ENCODE assay signal across 8 cellular contexts in the genomic region with DNA sequence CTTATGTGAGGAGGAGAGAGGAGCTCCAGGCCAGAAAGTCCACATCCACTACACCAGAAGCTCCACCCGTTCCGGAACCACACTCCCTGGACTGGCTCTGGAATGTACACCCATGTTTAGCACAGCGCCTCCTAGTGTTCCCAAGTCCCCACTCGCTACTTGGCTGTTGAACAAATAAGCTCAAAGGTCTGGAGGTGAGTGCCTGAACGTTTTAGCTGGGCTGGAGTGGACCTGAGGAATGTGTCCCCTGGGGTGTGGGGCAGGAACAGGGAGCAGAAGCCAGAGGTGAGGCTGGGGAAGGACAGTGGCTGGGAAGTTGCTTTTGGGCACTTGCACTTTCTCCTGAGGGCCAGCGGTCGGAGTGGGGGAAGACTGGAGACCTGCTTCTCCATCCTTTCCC.
DNase-seq lines count a peak whose midpoint lies in the region; ATAC-seq and TF ChIP-seq lines count a peak whose summit lies in the region.

No MANE protein-coding gene starts in this region.

- H3K9me2 ChIP-seq in HCT116 (ENCODE audit: insufficient read depth), result no peaks in the 10 kb centered on the region

- no peak overlapping the region for H3K4me2 ChIP-seq in HCT116 (ENCODE audit: low read length)

- H3K4me1 Mint-ChIP-seq in activated naive CD8-positive, alpha-beta T cell treated with anti-CD3 and anti-CD28 coated beads, Interleukin-2, amount 50 U/mL, for 24 hours, result no peaks in the 10 kb centered on the region

- no peaks in the 10 kb centered on the region for H3K4me1 ChIP-seq in HCT116 (ENCODE audit: control insufficient read depth in 1 of 2, insufficient read depth in 2 of 2, low read length in 2 of 2)
- H3K4me1 ChIP-seq in effector memory CD4-positive, alpha-beta T cell (ENCODE audit: control insufficient read depth, insufficient read depth, low read length, poor library complexity, severe bottlenecking), result no peaks in the 10 kb centered on the region

- H3K9me3 Mint-ChIP-seq in activated naive CD8-positive, alpha-beta T cell treated with anti-CD3 and anti-CD28 coated beads, Interleukin-2, amount 50 U/mL, for 24 hours, result no peaks in the 10 kb centered on the region

- H3K4me3 ChIP-seq in HCT116 (replicated peaks in 1 of 2; ENCODE audit: low read depth in 1 of 2, low read length in 2 of 2), result no peak overlapping the region
- H3K4me3 ChIP-seq in effector memory CD4-positive, alpha-beta T cell (ENCODE audit: insufficient read depth, low read depth, low read length, poor library complexity, severe bottlenecking), result no peak overlapping the region

- H3K27ac Mint-ChIP-seq in activated naive CD8-positive, alpha-beta T cell treated with anti-CD3 and anti-CD28 coated beads, Interleukin-2, amount 50 U/mL, for 24 hours, result no peak overlapping the region

- no peak for TF ChIP-seq POLR2A in HCT116 (IDR thresholded peaks at IDR 0.05; ENCODE audit: borderline replicate concordance, extremely low read depth, insufficient read depth, insufficient read length)

- DNase-seq in COLO668 (lab: John Stamatoyannopoulos, UW; ENCODE audit: unreplicated experiment) (peak; percentile 20), HCT116 (ENCODE audit: low read depth, low spot score) (peak; percentile 6), kidney tubule cell (ENCODE audit: low spot score) (peak; percentile 31), NCI-H446 treated with DMSO at 0.1 percent for 48 hours (lab: John Stamatoyannopoulos, UW) (no peak)
- peak; percentile 22 for DNase-seq in activated naive CD8-positive, alpha-beta T cell treated with anti-CD3 and anti-CD28 coated beads, Interleukin-2, amount 50 U/mL, for 24 hours
- DNase-seq in effector memory CD4-positive, alpha-beta T cell, result no peak
- no peak for DNase-seq in activated effector memory CD4-positive, alpha-beta T cell treated with anti-CD3 and anti-CD28 coated beads, Interleukin-2, amount 50 U/mL, for 16 hours

- no peaks in the 10 kb centered on the region for H4K20me1 ChIP-seq in HCT116 (ENCODE audit: insufficient read depth)

- POLR2A ChIA-PET in HCT116 (lab: Charles Lee), result no interaction called here

- no TSS peak for BruUV-seq in HCT116 (replicated peaks; lab: Mats Ljungman, UMichigan)

- CTCF ChIA-PET in HCT116 (lab: Charles Lee), result interaction anchor here (0.6 to 2.6 kb wide), 10 partner anchors 8 to 391 kb away, joined by 3 to 20 read pairs (median 4); a partner anchor contains a TSS

- intact Hi-C loops in HCT116 (cut with micrococcal nuclease), result loop anchor here (1.0 to 10.0 kb wide), 5 partner anchors 188 to 955 kb away; a partner anchor contains a TSS

- no peak for TF ChIP-seq RAD21 in HCT116 (IDR thresholded peaks at IDR 0.05; ENCODE audit: low read depth)

- H3K27me3 Mint-ChIP-seq in activated naive CD8-positive, alpha-beta T cell treated with anti-CD3 and anti-CD28 coated beads, Interleukin-2, amount 50 U/mL, for 24 hours, result no peaks in the 10 kb centered on the region

- no peaks in the 10 kb centered on the region for H3K36me3 ChIP-seq in HCT116 (ENCODE audit: control insufficient read depth in 1 of 2, insufficient read depth in 2 of 2, low read length in 2 of 2)
- H3K36me3 ChIP-seq in effector memory CD4-positive, alpha-beta T cell (ENCODE audit: control insufficient read depth, insufficient read depth, low read length), result no peaks in the 10 kb centered on the region

- no peaks in the 10 kb centered on the region for H3K36me3 Mint-ChIP-seq in activated naive CD8-positive, alpha-beta T cell treated with anti-CD3 and anti-CD28 coated beads, Interleukin-2, amount 50 U/mL, for 24 hours (ENCODE audit: low read depth)

- RAD21 ChIA-PET in HCT116 (lab: Charles Lee; ENCODE audit: low non-redundant PET in 1 of 2, low total read pairs in 2 of 2, uncharacterized antibody in 2 of 2, unreplicated experiment in 2 of 2), result interaction anchor here in 1 of 2 experiments (0.8 kb wide), 1 partner anchor 13 kb away, joined by 3 read pairs; no protein-coding TSS in a partner anchor

- H3K4me3 Mint-ChIP-seq in activated naive CD8-positive, alpha-beta T cell treated with anti-CD3 and anti-CD28 coated beads, Interleukin-2, amount 50 U/mL, for 24 hours, result no peak overlapping the region

- no peak overlapping the region for H2AFZ ChIP-seq in HCT116 (ENCODE audit: low read depth, low read length, poor library complexity, severe bottlenecking)

- H3K9me3 ChIP-seq in HCT116 (ENCODE audit: control insufficient read depth in 1 of 2, insufficient read depth in 1 of 2, low read depth in 1 of 2, low read length in 2 of 2), result no peaks in the 10 kb centered on the region
- no peaks in the 10 kb centered on the region for H3K9me3 ChIP-seq in effector memory CD4-positive, alpha-beta T cell (ENCODE audit: control insufficient read depth, low read length)

- no peaks in the 10 kb centered on the region for H3K27me3 ChIP-seq in HCT116 (ENCODE audit: insufficient read depth, low read length)
- peaks cover 3% of the 10 kb centered on the region for H3K27me3 ChIP-seq in effector memory CD4-positive, alpha-beta T cell (replicated peaks; ENCODE audit: control insufficient read depth, insufficient read depth, low read length, poor library complexity, severe bottlenecking)

- ATAC-seq in HCT116 (peak; percentile 67), GM21390 (IDR thresholded peaks at IDR 0.05; ENCODE audit: unreplicated experiment) (no peak)
- peak; percentile 31 for ATAC-seq in activated naive CD8-positive, alpha-beta T cell treated with anti-CD3 and anti-CD28 coated beads, Interleukin-2, amount 50 U/mL, for 24 hours

- H3K79me2 ChIP-seq in HCT116 (ENCODE audit: insufficient read depth, low read length), result no peaks in the 10 kb centered on the region

- peak in 2 of 3 experiments; percentile 31 to 44; a peak in 4 of 6 replicates for TF ChIP-seq CTCF in HCT116 (IDR thresholded peaks at IDR 0.05 in 2 of 3, conservative IDR thresholded peaks at IDR 0.05 in 1 of 3; ENCODE audit: borderline replicate concordance in 1 of 3, insufficient read depth in 1 of 3, low read depth in 2 of 3, low read length in 2 of 3)

- H3K27ac ChIP-seq in HCT116 (ENCODE audit: low read depth, low read length), result no peak overlapping the region
- H3K27ac ChIP-seq in effector memory CD4-positive, alpha-beta T cell (ENCODE audit: insufficient read depth, low read length, poor library complexity, severe bottlenecking), result no peak overlapping the region

- no peak overlapping the region for H3K9ac ChIP-seq in HCT116 (ENCODE audit: low read length)

TF ChIP-seq in HCT116, 20 proteins besides CTCF, POLR2A, EP300 and RAD21:
- no peak for TF ChIP-seq SIN3A (IDR thresholded peaks at IDR 0.05; ENCODE audit: low read depth)
- TF ChIP-seq EGR1 (IDR thresholded peaks at IDR 0.05; ENCODE audit: low read depth), result no peak

Comparison
In these comparisons a context has a peak if more than half of its experiments do, and no peak if none do; other contexts are left out.
1. DNase-seq: peak in COLO668 (single experiment), HCT116 (single experiment), activated naive CD8-positive, alpha-beta T cell treated with anti-CD3 and anti-CD28 coated beads, Interleukin-2, amount 50 U/mL, for 24 hours (single experiment) and kidney tubule cell (single experiment); none in effector memory CD4-positive, alpha-beta T cell (0 of 3), activated effector memory CD4-positive, alpha-beta T cell treated with anti-CD3 and anti-CD28 coated beads, Interleukin-2, amount 50 U/mL, for 16 hours (single experiment) and NCI-H446 treated with DMSO at 0.1 percent for 48 hours (single experiment).